Comparison of ENCODE assay signal across 2 cellular contexts in the genomic region with DNA sequence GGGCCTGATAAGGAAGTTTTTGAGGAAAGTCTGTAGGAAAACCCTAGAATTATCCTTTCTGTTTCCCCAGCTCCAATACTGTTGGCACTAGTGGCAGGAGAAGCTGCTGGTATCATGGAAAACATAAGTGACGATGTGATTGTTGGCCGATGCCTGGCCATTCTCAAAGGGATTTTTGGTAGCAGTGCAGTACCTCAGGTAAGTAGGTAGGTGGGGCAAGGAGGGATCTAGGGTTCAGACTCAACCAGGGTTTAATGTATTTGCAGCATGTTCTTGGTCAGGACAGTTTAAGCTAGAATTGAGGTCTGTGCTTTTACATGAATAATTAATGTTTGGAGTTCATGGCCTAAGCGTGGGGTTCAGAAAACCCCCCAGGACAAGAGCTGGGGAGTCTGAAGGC.
A peak's percentile ranks its signal among the peaks of the same experiment; 100 is the strongest.
TF ChIP-seq lines count a peak whose summit lies in the region.

No MANE protein-coding gene starts in this region.

TF ChIP-seq in HepG2, 621 proteins besides CTCF, POLR2A, EP300 and RAD21 (continued from another document):
- TF ChIP-seq ZBTB46 (CRISPR knock-in tag; IDR thresholded peaks at IDR 0.05; ENCODE audit: borderline replicate concordance) (no peak), SMC3 (IDR thresholded peaks at IDR 0.05; ENCODE audit: low read length) (peak; percentile 22; the same call in 1 of the 2 replicates), ZNF121 (CRISPR knock-in tag; IDR thresholded peaks at IDR 0.05) (no peak), NFKB2 (CRISPR knock-in tag; IDR thresholded peaks at IDR 0.05; ENCODE audit: borderline replicate concordance) (no peak), CREBL2 (CRISPR knock-in tag; IDR thresholded peaks at IDR 0.05; ENCODE audit: borderline replicate concordance) (no peak)

TF ChIP-seq in SK-N-SH, 30 proteins besides CTCF, POLR2A, EP300 and RAD21 (continued from another document):
- TF ChIP-seq, protein P1, sequence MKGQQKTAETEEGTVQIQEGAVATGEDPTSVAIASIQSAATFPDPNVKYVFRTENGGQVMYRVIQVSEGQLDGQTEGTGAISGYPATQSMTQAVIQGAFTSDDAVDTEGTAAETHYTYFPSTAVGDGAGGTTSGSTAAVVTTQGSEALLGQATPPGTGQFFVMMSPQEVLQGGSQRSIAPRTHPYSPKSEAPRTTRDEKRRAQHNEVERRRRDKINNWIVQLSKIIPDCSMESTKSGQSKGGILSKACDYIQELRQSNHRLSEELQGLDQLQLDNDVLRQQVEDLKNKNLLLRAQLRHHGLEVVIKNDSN (IDR thresholded peaks at IDR 0.05; ENCODE audit: borderline replicate concordance, low read depth): no peak
- no peak for TF ChIP-seq NRF1 (IDR thresholded peaks at IDR 0.05; ENCODE audit: low read depth, low read length)
- no peak for TF ChIP-seq MXI1 (IDR thresholded peaks at IDR 0.05; ENCODE audit: low read depth, low read length)
- no peak for TF ChIP-seq EZH2phosphoT487 (IDR thresholded peaks at IDR 0.05; ENCODE audit: borderline replicate concordance, low read depth)
- TF ChIP-seq, protein P2, sequence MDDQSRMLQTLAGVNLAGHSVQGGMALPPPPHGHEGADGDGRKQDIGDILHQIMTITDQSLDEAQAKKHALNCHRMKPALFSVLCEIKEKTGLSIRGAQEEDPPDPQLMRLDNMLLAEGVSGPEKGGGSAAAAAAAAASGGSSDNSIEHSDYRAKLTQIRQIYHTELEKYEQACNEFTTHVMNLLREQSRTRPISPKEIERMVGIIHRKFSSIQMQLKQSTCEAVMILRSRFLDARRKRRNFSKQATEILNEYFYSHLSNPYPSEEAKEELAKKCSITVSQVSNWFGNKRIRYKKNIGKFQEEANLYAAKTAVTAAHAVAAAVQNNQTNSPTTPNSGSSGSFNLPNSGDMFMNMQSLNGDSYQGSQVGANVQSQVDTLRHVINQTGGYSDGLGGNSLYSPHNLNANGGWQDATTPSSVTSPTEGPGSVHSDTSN (IDR thresholded peaks at IDR 0.05): no peak
- no peak for TF ChIP-seq TAF1 (IDR thresholded peaks at IDR 0.05; ENCODE audit: borderline replicate concordance, low read depth, low read length)
- no peak for TF ChIP-seq YY1 (IDR thresholded peaks at IDR 0.05; ENCODE audit: low read depth)
- no peak for TF ChIP-seq MEF2A (IDR thresholded peaks at IDR 0.05; ENCODE audit: borderline replicate concordance, low read depth)
- TF ChIP-seq CHD2 (IDR thresholded peaks at IDR 0.05; ENCODE audit: low read length, partially characterized antibody): no peak
